In genomic region chr3:4587061-4587837, GRCh38 we compare ENCODE assay signal across 17 cellular contexts.
DNase-seq lines count a peak whose midpoint lies in the region; ATAC-seq and TF ChIP-seq lines count a peak whose summit lies in the region.
"Had no signal": no experiment of that assay in that cellular context is flagged by ENCODE, and none has a peak within 500 bp of the region (broad histone marks: within the 10 kb centered on the region; RNA-seq: fewer than 3 reads in every experiment).

No MANE protein-coding gene starts in this region.

- DNase-seq in activated naive CD8-positive, alpha-beta T cell treated with anti-CD3 and anti-CD28 coated beads, Interleukin-2, amount 50 U/mL, for 24 hours, result peak; percentile 18
- DNase-seq in activated naive CD8-positive, alpha-beta T cell treated with anti-CD3 and anti-CD28 coated beads for 36 hours, result no peak
- DNase-seq in RPMI7951 (ENCODE audit: low read depth) (peak; percentile 24), immature natural killer cell (no peak), thyroid gland (peak in 1 of 2 donors; percentile 23), SKM-1 treated with dmso at 0.1 percent for 144 hours (lab: John Stamatoyannopoulos, UW; ENCODE audit: unreplicated experiment) (no peak), GM23338 (ENCODE audit: low spot score) (no peak), NCI-H2171 (lab: John Stamatoyannopoulos, UW) (no peak)
- DNase-seq: activated naive CD4-positive, alpha-beta T cell treated with anti-CD3 and anti-CD28 coated beads, Interleukin-2, amount 10 ng/mL, durations not matched to agents 7 days and 5 days; DMS53; effector CD8-positive, alpha-beta T cell; IMR-90; naive thymus-derived CD8-positive, alpha-beta T cell; NCI-H2171 treated with DMSO at 0.1 percent for 48 hours; NK-92 treated with Interleukin-12 subunit alpha and Interleukin-12 subunit beta, amount 100 ng/mL, for 24 hours; upper lobe of left lung had no signal

- H3K4me1 ChIP-seq in thyroid gland (peaks cover 54 to 78% of the 10 kb centered on the region in 2 donors), GM23338 (ENCODE audit: insufficient read depth) (peaks cover 43% of the 10 kb centered on the region)

- ATAC-seq in activated naive CD8-positive, alpha-beta T cell treated with anti-CD3 and anti-CD28 coated beads, Interleukin-2, amount 50 U/mL, for 24 hours, result peak; percentile 43
- no peak for ATAC-seq in GM23338
- ATAC-seq: naive thymus-derived CD8-positive, alpha-beta T cell had no signal

- no peak overlapping the region for H2AFZ ChIP-seq in GM23338

- no peaks in the 10 kb centered on the region for H3K9me3 ChIP-seq in thyroid gland
- H3K9me3 ChIP-seq: upper lobe of left lung had no signal

- intact Hi-C loops in thyroid gland (cut with DNase I), result no loop called here

- peaks cover 6% of the 10 kb centered on the region for H3K9me3 Mint-ChIP-seq in activated naive CD8-positive, alpha-beta T cell treated with anti-CD3 and anti-CD28 coated beads, Interleukin-2, amount 50 U/mL, for 24 hours
- peaks cover 3% of the 10 kb centered on the region for H3K9me3 Mint-ChIP-seq in activated naive CD8-positive, alpha-beta T cell treated with anti-CD3 and anti-CD28 coated beads for 36 hours
- no peaks in the 10 kb centered on the region for H3K9me3 Mint-ChIP-seq in immature natural killer cell
- H3K9me3 Mint-ChIP-seq in GM23338, result no peaks in the 10 kb centered on the region; the same call in 2 of the 3 replicates

- H4K20me1 ChIP-seq in GM23338 (replicated peaks; ENCODE audit: insufficient read depth), result no peaks in the 10 kb centered on the region; the same call in 1 of the 2 replicates

- no peaks in the 10 kb centered on the region for H3K79me2 ChIP-seq in GM23338 (replicated peaks; ENCODE audit: insufficient read depth)

- no peak overlapping the region for H3K4me3 Mint-ChIP-seq in activated naive CD8-positive, alpha-beta T cell treated with anti-CD3 and anti-CD28 coated beads, Interleukin-2, amount 50 U/mL, for 24 hours
- no peak overlapping the region for H3K4me3 Mint-ChIP-seq in activated naive CD8-positive, alpha-beta T cell treated with anti-CD3 and anti-CD28 coated beads for 36 hours
- H3K4me3 Mint-ChIP-seq in immature natural killer cell, result peak overlapping the region in 3 of 5 donors; percentile 3 to 49 (median 42)
- no peak overlapping the region for H3K4me3 Mint-ChIP-seq in GM23338
- H3K4me3 Mint-ChIP-seq: activated naive CD4-positive, alpha-beta T cell treated with anti-CD3 and anti-CD28 coated beads, Interleukin-2, amount 10 ng/mL, durations not matched to agents 7 days and 5 days; T-helper 1 cell treated with Interleukin-12 subunit alpha and Interleukin-12 subunit beta and Interleukin-4 antibody, amounts not matched to agents 30 μg/mL and 1 μg/mL, for 36 hours had no signal

- TF ChIP-seq POLR2A in thyroid gland (IDR thresholded peaks at IDR 0.05), result no peak

- TF ChIP-seq CTCF in thyroid gland (IDR thresholded peaks at IDR 0.05), result no peak
- TF ChIP-seq CTCF in GM23338 (conservative IDR thresholded peaks at IDR 0.05; ENCODE audit: low read depth in 2 of 2), result no peak

- no peaks in the 10 kb centered on the region for H3K36me3 ChIP-seq in thyroid gland
- no peaks in the 10 kb centered on the region for H3K36me3 ChIP-seq in GM23338 (ENCODE audit: insufficient read depth)
- H3K36me3 ChIP-seq: upper lobe of left lung had no signal

- peak overlapping the region; percentile 3 for H3K27ac Mint-ChIP-seq in activated naive CD8-positive, alpha-beta T cell treated with anti-CD3 and anti-CD28 coated beads, Interleukin-2, amount 50 U/mL, for 24 hours
- no peak overlapping the region for H3K27ac Mint-ChIP-seq in activated naive CD8-positive, alpha-beta T cell treated with anti-CD3 and anti-CD28 coated beads for 36 hours
- H3K27ac Mint-ChIP-seq in immature natural killer cell, result peak overlapping the region in 5 of 6 donors; percentile 3 to 68 (median 31)
- H3K27ac Mint-ChIP-seq in GM23338, result no peak overlapping the region; the same call in 1 of the 2 replicates
- H3K27ac Mint-ChIP-seq: activated naive CD4-positive, alpha-beta T cell treated with anti-CD3 and anti-CD28 coated beads, Interleukin-2, amount 10 ng/mL, durations not matched to agents 7 days and 5 days; T-helper 1 cell treated with Interleukin-12 subunit alpha and Interleukin-12 subunit beta and Interleukin-4 antibody, amounts not matched to agents 30 μg/mL and 1 μg/mL, for 36 hours had no signal

- peak overlapping the region in 2 of 3 donors; percentile 44 to 62 for H3K27ac ChIP-seq in thyroid gland
- H3K27ac ChIP-seq in GM23338 (ENCODE audit: low read depth), result no peak overlapping the region

- H3K27me3 Mint-ChIP-seq in activated naive CD8-positive, alpha-beta T cell treated with anti-CD3 and anti-CD28 coated beads, Interleukin-2, amount 50 U/mL, for 24 hours, result no peaks in the 10 kb centered on the region
- H3K27me3 Mint-ChIP-seq in activated naive CD8-positive, alpha-beta T cell treated with anti-CD3 and anti-CD28 coated beads for 36 hours, result no peaks in the 10 kb centered on the region
- H3K27me3 Mint-ChIP-seq in immature natural killer cell (ENCODE audit: low read depth in 3 of 3), result no peaks in the 10 kb centered on the region
- peaks cover 4% of the 10 kb centered on the region for H3K27me3 Mint-ChIP-seq in GM23338 (ENCODE audit: insufficient read depth, low read depth, poor library complexity)
- H3K27me3 Mint-ChIP-seq: activated naive CD4-positive, alpha-beta T cell treated with anti-CD3 and anti-CD28 coated beads, Interleukin-2, amount 10 ng/mL, durations not matched to agents 7 days and 5 days; naive thymus-derived CD8-positive, alpha-beta T cell had no signal

- no peak overlapping the region for H3K4me2 ChIP-seq in GM23338

- no peak overlapping the region for H3K4me3 ChIP-seq in thyroid gland (replicated peaks in 1 of 3)
- H3K4me3 ChIP-seq in GM23338, result no peak overlapping the region
- H3K4me3 ChIP-seq: upper lobe of left lung had no signal

- H3K9me2 ChIP-seq in GM23338 (ENCODE audit: insufficient read depth), result no peaks in the 10 kb centered on the region; the same call in 1 of the 2 replicates

- H3K27me3 ChIP-seq in thyroid gland, result no peaks in the 10 kb centered on the region
- no peaks in the 10 kb centered on the region for H3K27me3 ChIP-seq in GM23338 (ENCODE audit: insufficient read depth)
- H3K27me3 ChIP-seq: upper lobe of left lung had no signal

- 69 to 76% methylated on average over 8 of the region's 8 CpGs for WGBS in thyroid gland, 2 donors

- peaks cover 81% of the 10 kb centered on the region for H3K4me1 Mint-ChIP-seq in activated naive CD8-positive, alpha-beta T cell treated with anti-CD3 and anti-CD28 coated beads, Interleukin-2, amount 50 U/mL, for 24 hours
- peaks cover 60% of the 10 kb centered on the region for H3K4me1 Mint-ChIP-seq in activated naive CD8-positive, alpha-beta T cell treated with anti-CD3 and anti-CD28 coated beads for 36 hours
- H3K4me1 Mint-ChIP-seq in immature natural killer cell (peaks cover 75 to 84% of the 10 kb centered on the region in 2 donors), GM23338 (peaks cover 57% of the 10 kb centered on the region)

- no peaks in the 10 kb centered on the region for H3F3A ChIP-seq in GM23338 (replicated peaks; ENCODE audit: low read depth)

- peaks cover 14% of the 10 kb centered on the region for H3K36me3 Mint-ChIP-seq in activated naive CD8-positive, alpha-beta T cell treated with anti-CD3 and anti-CD28 coated beads, Interleukin-2, amount 50 U/mL, for 24 hours (ENCODE audit: low read depth)
- peaks cover 7% of the 10 kb centered on the region for H3K36me3 Mint-ChIP-seq in activated naive CD8-positive, alpha-beta T cell treated with anti-CD3 and anti-CD28 coated beads for 36 hours
- H3K36me3 Mint-ChIP-seq in immature natural killer cell (no peaks in the 10 kb centered on the region), GM23338 (ENCODE audit: low read depth) (no peaks in the 10 kb centered on the region; the same call in 2 of the 3 replicates)
- H3K36me3 Mint-ChIP-seq: activated naive CD4-positive, alpha-beta T cell treated with anti-CD3 and anti-CD28 coated beads, Interleukin-2, amount 10 ng/mL, durations not matched to agents 7 days and 5 days had no signal

TF ChIP-seq in GM23338, 12 proteins besides CTCF, POLR2A, EP300 and RAD21:
- TF ChIP-seq STAT1 (IDR thresholded peaks at IDR 0.05; ENCODE audit: unreplicated experiment), result no peak
- no peak for TF ChIP-seq EZH2 (IDR thresholded peaks at IDR 0.05; ENCODE audit: low read depth, unreplicated experiment)
- TF ChIP-seq CREB1 (CRISPR knock-in tag; IDR thresholded peaks at IDR 0.05; ENCODE audit: low read depth), result no peak

Comparison
In these comparisons a context has a peak if more than half of its experiments do, and no peak if none do; other contexts are left out.
1. DNase-seq: peak in activated naive CD8-positive, alpha-beta T cell treated with anti-CD3 and anti-CD28 coated beads, Interleukin-2, amount 50 U/mL, for 24 hours (single experiment) and RPMI7951 (single experiment); none in activated naive CD8-positive, alpha-beta T cell treated with anti-CD3 and anti-CD28 coated beads for 36 hours (single experiment), immature natural killer cell (0 of 3), SKM-1 treated with dmso at 0.1 percent for 144 hours (single experiment), GM23338 (single experiment) and NCI-H2171 (single experiment).
2. H3K27ac Mint-ChIP-seq: peak in activated naive CD8-positive, alpha-beta T cell treated with anti-CD3 and anti-CD28 coated beads, Interleukin-2, amount 50 U/mL, for 24 hours (single experiment) and immature natural killer cell (5 of 6); none in activated naive CD8-positive, alpha-beta T cell treated with anti-CD3 and anti-CD28 coated beads for 36 hours (single experiment) and GM23338 (single experiment).
3. H3K4me3 Mint-ChIP-seq: peak in immature natural killer cell (3 of 5); none in activated naive CD8-positive, alpha-beta T cell treated with anti-CD3 and anti-CD28 coated beads, Interleukin-2, amount 50 U/mL, for 24 hours (single experiment), activated naive CD8-positive, alpha-beta T cell treated with anti-CD3 and anti-CD28 coated beads for 36 hours (single experiment) and GM23338 (single experiment).